21 cellular contexts compared by ENCODE assay signal in the genomic region with DNA sequence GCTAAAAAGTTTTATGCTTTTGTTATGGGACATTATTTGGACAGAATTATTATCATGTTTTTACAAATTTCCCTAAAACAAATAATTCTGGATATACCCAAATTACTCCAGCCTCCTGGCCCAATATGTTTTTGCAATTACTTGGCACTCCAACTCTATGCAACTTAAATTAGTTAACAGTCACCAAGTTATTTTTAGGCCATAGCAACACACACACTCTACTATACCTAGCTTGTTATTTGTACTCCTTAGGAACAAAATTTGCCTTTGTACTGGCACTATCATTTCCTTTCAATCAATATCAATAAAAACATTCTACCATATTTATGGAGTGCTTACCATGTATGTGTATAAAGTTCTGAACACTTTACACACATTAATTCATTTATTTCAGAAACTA. TPM values are rescaled to one million over a fixed set of nuclear protein-coding genes. Genes with fewer than 3 reads are reported as not detected.
DNase-seq lines count a peak whose midpoint lies in the region; ATAC-seq, FAIRE-seq and TF ChIP-seq lines count a peak whose summit lies in the region.
"Had no signal": no experiment of that assay in that cellular context is flagged by ENCODE, and none has a peak within 500 bp of the region (broad histone marks: within the 10 kb centered on the region; RNA-seq: fewer than 3 reads in every experiment).

No MANE protein-coding gene starts in this region.

- no peak for TF ChIP-seq POLR2A in breast epithelium (IDR thresholded peaks at IDR 0.05)
- no peak for TF ChIP-seq POLR2A in GM12878 (IDR thresholded peaks at IDR 0.05; ENCODE audit: low read depth, low read length)
- TF ChIP-seq POLR2A in transverse colon (IDR thresholded peaks at IDR 0.05), result no peak

- in situ Hi-C loops in GM12878 (cut with MboI) (loop anchor here (10.0 kb wide), 1 partner anchor 721 kb away; no protein-coding TSS in a partner anchor), transverse colon (cut with MboI; ENCODE audit: low pct_ligation_motif_present in 1 of 4, low pct_unique_long_range_greater_than_20kb in 1 of 4, low sequenced_read_pairs in 3 of 4) (loop anchor here in 2 of 4 donors (25.0 kb wide), 3 partner anchors 847 to 922 kb away; a partner anchor contains a TSS)

- peak overlapping the region; percentile 6 for H3K27ac Mint-ChIP-seq in MCF 10A (ENCODE audit: low read depth, unreplicated experiment)
- H3K27ac Mint-ChIP-seq in activated CD8-positive, alpha-beta T cell treated with anti-CD3 and anti-CD28 coated beads for 36 hours, result no peak overlapping the region
- H3K27ac Mint-ChIP-seq in activated naive CD4-positive, alpha-beta T cell treated with anti-CD3 and anti-CD28 coated beads, Interleukin-2, amount 50 U/mL, for 72 hours, result no peak overlapping the region
- H3K27ac Mint-ChIP-seq: activated CD4-positive, alpha-beta memory T cell treated with anti-CD3 and anti-CD28 coated beads for 36 hours; activated naive CD8-positive, alpha-beta T cell; CD8-positive, alpha-beta T cell had no signal

- peak overlapping the region; percentile 33; the same call in 1 of the 2 replicates for H3K4me2 ChIP-seq in GM12878 (ENCODE audit: control insufficient read depth, insufficient read depth)

- peaks cover 98% of the 10 kb centered on the region for H3K79me2 ChIP-seq in GM12878 (ENCODE audit: control insufficient read depth, insufficient read depth, low read length)

- no peaks in the 10 kb centered on the region for H3K9me3 ChIP-seq in breast epithelium
- H3K9me3 ChIP-seq in GM12878 (replicated peaks; ENCODE audit: control insufficient read depth, insufficient read depth, low read length), result no peaks in the 10 kb centered on the region
- no peaks in the 10 kb centered on the region for H3K9me3 ChIP-seq in right atrium auricular region
- H3K9me3 ChIP-seq in transverse colon, result no peaks in the 10 kb centered on the region
- H3K9me3 ChIP-seq: vagina had no signal

- CTCF ChIA-PET in MCF 10A (lab: Yijun Ruan, JAX), result interaction anchor here (0.7 to 3.4 kb wide), 9 partner anchors 8 to 433 kb away, joined by 3 to 16 read pairs (median 3); a partner anchor contains a TSS
- CTCF ChIA-PET in GM12878 (lab: Yijun Ruan, JAX), result interaction anchor here (1.1 to 3.0 kb wide), 7 partner anchors 9 to 437 kb away, joined by 3 to 17 read pairs (median 5); no protein-coding TSS in a partner anchor
- CTCF ChIA-PET in activated CD8-positive, alpha-beta T cell treated with anti-CD3 and anti-CD28 coated beads for 36 hours (lab: Charles Lee), result interaction anchor here (1.1 to 2.2 kb wide), 2 partner anchors 8 to 40 kb away, joined by 3 to 6 read pairs; a partner anchor contains a TSS

- H4K20me1 ChIP-seq in GM12878 (ENCODE audit: control insufficient read depth, insufficient read depth), result no peaks in the 10 kb centered on the region

- no peak for FAIRE-seq in GM12878 (lab: Jason Lieb, UNC)
- FAIRE-seq: K562 had no signal

- intact Hi-C loops in MCF 10A (cut with micrococcal nuclease), result no loop called here
- intact Hi-C loops in breast epithelium (cut with DNase I; ENCODE audit: low total_unique reads), result no loop called here
- intact Hi-C loops in GM12878 (cut with micrococcal nuclease; ENCODE audit: unreplicated experiment), result no loop called here
- intact Hi-C loops in transverse colon (cut with DNase I; ENCODE audit: low total_unique reads), result no loop called here
- intact Hi-C loops in activated CD8-positive, alpha-beta T cell treated with anti-CD3 and anti-CD28 coated beads for 36 hours (cut with micrococcal nuclease), result no loop called here

- TF ChIP-seq EP300 in GM12878 (IDR thresholded peaks at IDR 0.05; ENCODE audit: borderline replicate concordance in 1 of 2, control insufficient read depth in 1 of 2, low read depth in 2 of 2, low read length in 2 of 2) (no peak), transverse colon (IDR thresholded peaks at IDR 0.05; ENCODE audit: low read depth) (no peak)

- DNase-seq in MCF 10A (ENCODE audit: unreplicated experiment), result no peak
- no peak for DNase-seq in breast epithelium (ENCODE audit: low spot score in 2 of 2)
- DNase-seq in GM12878 (ENCODE audit: low read depth, low spot score), result no peak
- DNase-seq in right atrium auricular region (ENCODE audit: low spot score), result no peak
- no peak for DNase-seq in transverse colon
- DNase-seq in activated CD8-positive, alpha-beta T cell treated with anti-CD3 and anti-CD28 coated beads for 36 hours, result no peak
- no peak for DNase-seq in GM20000 (ENCODE audit: low spot score)
- no peak for DNase-seq in activated naive CD4-positive, alpha-beta T cell treated with anti-CD3 and anti-CD28 coated beads, Interleukin-2, amount 50 U/mL, for 72 hours (ENCODE audit: low spot score in 2 of 2)
- DNase-seq: ACHN; activated CD4-positive, alpha-beta memory T cell treated with anti-CD3 and anti-CD28 coated beads for 36 hours; activated T-cell treated with anti-CD3 and anti-CD28 coated beads, Interleukin-2, amount 50 U/mL, for 24 hours; CD8-positive, alpha-beta T cell; DND-41; islet precursor cell; mesenchymal stem cell; NCI-H1105 treated with DMSO at 0.1 percent for 48 hours; retina; stimulated activated CD4-positive, alpha-beta T cell treated with anti-CD3 and anti-CD28 coated beads, Interleukin-1b, Interleukin-23, amount 100 ng/mL, for 48 hours had no signal

- SMC1A ChIA-PET in GM12878 (lab: Charles Lee; ENCODE audit: uncharacterized antibody, unreplicated experiment), result interaction anchor here (0.6 to 18.3 kb wide), 25 partner anchors 7 to 190 kb away, joined by 3 to 199 read pairs (median 4); a partner anchor contains a TSS

- H3K4me3 ChIP-seq in breast epithelium (no peak overlapping the region), GM12878 (peak overlapping the region; percentile 59), right atrium auricular region (no peak overlapping the region), transverse colon (no peak overlapping the region)
- H3K4me3 ChIP-seq: K562, vagina had no signal

- H3K36me3 ChIP-seq in breast epithelium, result no peaks in the 10 kb centered on the region
- H3K36me3 ChIP-seq in GM12878 (ENCODE audit: control insufficient read depth in 2 of 2, insufficient read depth in 2 of 2, low read length in 1 of 2), result peaks cover 2 to 6% of the 10 kb centered on the region in 2 experiments
- H3K36me3 ChIP-seq in right atrium auricular region, result no peaks in the 10 kb centered on the region
- H3K36me3 ChIP-seq in transverse colon, result no peaks in the 10 kb centered on the region
- H3K36me3 ChIP-seq: vagina had no signal

- H3K9me3 Mint-ChIP-seq in MCF 10A (ENCODE audit: unreplicated experiment), result no peaks in the 10 kb centered on the region
- no peaks in the 10 kb centered on the region for H3K9me3 Mint-ChIP-seq in activated CD8-positive, alpha-beta T cell treated with anti-CD3 and anti-CD28 coated beads for 36 hours
- peaks cover 0 to 13% of the 10 kb centered on the region in 2 donors for H3K9me3 Mint-ChIP-seq in activated naive CD4-positive, alpha-beta T cell treated with anti-CD3 and anti-CD28 coated beads, Interleukin-2, amount 50 U/mL, for 72 hours
- H3K9me3 Mint-ChIP-seq: activated CD4-positive, alpha-beta memory T cell treated with anti-CD3 and anti-CD28 coated beads for 36 hours; activated T-cell treated with anti-CD3 and anti-CD28 coated beads, Interleukin-2, amount 50 U/mL, for 24 hours; CD8-positive, alpha-beta T cell had no signal

- BruUV-seq in MCF 10A (replicated peaks; lab: Mats Ljungman, UMichigan), result no TSS peak
- BruUV-seq in GM12878 (replicated peaks; lab: Mats Ljungman, UMichigan), result no TSS peak

- no peak overlapping the region for H3K9ac ChIP-seq in GM12878 (ENCODE audit: control insufficient read depth, insufficient read depth, low read length)

- POLR2A ChIA-PET in MCF 10A (lab: Yijun Ruan, JAX), result interaction anchor here (0.9 to 3.2 kb wide), 3 partner anchors 8 to 55 kb away, joined by 3 to 26 read pairs (median 12); a partner anchor contains a TSS
- POLR2A ChIA-PET in GM12878 (lab: Charles Lee), result interaction anchor here (1.1 to 14.6 kb wide), 7 partner anchors 7 to 90 kb away, joined by 3 to 194 read pairs (median 5); a partner anchor contains a TSS
- POLR2A ChIA-PET in activated CD8-positive, alpha-beta T cell treated with anti-CD3 and anti-CD28 coated beads for 36 hours (lab: Charles Lee), result interaction anchor here (1.0 to 1.2 kb wide), 2 partner anchors 9 to 19 kb away, joined by 3 to 4 read pairs; no protein-coding TSS in a partner anchor

- H3K4me1 ChIP-seq in breast epithelium (no peaks in the 10 kb centered on the region), GM12878 (ENCODE audit: control insufficient read depth, insufficient read depth, low read length) (peaks cover 7% of the 10 kb centered on the region), right atrium auricular region (peaks cover 0 to 61% of the 10 kb centered on the region in 2 donors), transverse colon (peaks cover 0 to 46% (median 5%) of the 10 kb centered on the region in 4 donors)

- RAD21 ChIA-PET in GM12878 (lab: Charles Lee; ENCODE audit: unreplicated experiment), result interaction anchor here (0.9 to 4.8 kb wide), 15 partner anchors 9 to 721 kb away, joined by 3 to 78 read pairs (median 6); no protein-coding TSS in a partner anchor

- H3K27me3 Mint-ChIP-seq in MCF 10A (ENCODE audit: insufficient read depth, unreplicated experiment), result no peaks in the 10 kb centered on the region
- no peaks in the 10 kb centered on the region for H3K27me3 Mint-ChIP-seq in activated CD8-positive, alpha-beta T cell treated with anti-CD3 and anti-CD28 coated beads for 36 hours
- H3K27me3 Mint-ChIP-seq: activated CD4-positive, alpha-beta memory T cell treated with anti-CD3 and anti-CD28 coated beads for 36 hours; activated naive CD8-positive, alpha-beta T cell; activated T-cell treated with anti-CD3 and anti-CD28 coated beads, Interleukin-2, amount 50 U/mL, for 24 hours had no signal

- no peak for TF ChIP-seq RAD21 in GM12878 (IDR thresholded peaks at IDR 0.05; ENCODE audit: insufficient read depth, low read depth, low read length)

- no peak for ATAC-seq in GM12878
- ATAC-seq in activated CD8-positive, alpha-beta T cell treated with anti-CD3 and anti-CD28 coated beads for 36 hours, result no peak
- ATAC-seq in activated naive CD4-positive, alpha-beta T cell treated with anti-CD3 and anti-CD28 coated beads, Interleukin-2, amount 50 U/mL, for 72 hours, result no peak
- ATAC-seq: CD8-positive, alpha-beta T cell had no signal

- no peak overlapping the region for H3K4me3 Mint-ChIP-seq in MCF 10A (ENCODE audit: unreplicated experiment)
- no peak overlapping the region for H3K4me3 Mint-ChIP-seq in activated CD8-positive, alpha-beta T cell treated with anti-CD3 and anti-CD28 coated beads for 36 hours
- H3K4me3 Mint-ChIP-seq: activated CD4-positive, alpha-beta memory T cell treated with anti-CD3 and anti-CD28 coated beads for 36 hours; activated T-cell treated with anti-CD3 and anti-CD28 coated beads, Interleukin-2, amount 50 U/mL, for 24 hours; CD8-positive, alpha-beta T cell had no signal

- no peak for TF ChIP-seq CTCF in MCF 10A (IDR thresholded peaks at IDR 0.05; ENCODE audit: unreplicated experiment)
- TF ChIP-seq CTCF in breast epithelium (IDR thresholded peaks at IDR 0.05), result no peak
- no peak for TF ChIP-seq CTCF in GM12878 (IDR thresholded peaks at IDR 0.05 in 2 of 3, conservative IDR thresholded peaks at IDR 0.05 in 1 of 3; ENCODE audit: control insufficient read depth in 2 of 3, extremely low read depth in 1 of 3, insufficient read depth in 1 of 3, low read depth in 3 of 3, low read length in 3 of 3)
- TF ChIP-seq CTCF in right atrium auricular region (IDR thresholded peaks at IDR 0.05), result no peak
- TF ChIP-seq CTCF in transverse colon (IDR thresholded peaks at IDR 0.05), result no peak
- no peak for TF ChIP-seq CTCF in activated CD8-positive, alpha-beta T cell treated with anti-CD3 and anti-CD28 coated beads for 36 hours (IDR thresholded peaks at IDR 0.05)
- no peak for TF ChIP-seq CTCF in GM20000 (IDR thresholded peaks at IDR 0.05; ENCODE audit: extremely low read depth, missing control alignments)

- peaks cover 25% of the 10 kb centered on the region for H3K36me3 Mint-ChIP-seq in MCF 10A (ENCODE audit: insufficient read depth, unreplicated experiment)
- peaks cover 56% of the 10 kb centered on the region for H3K36me3 Mint-ChIP-seq in activated CD8-positive, alpha-beta T cell treated with anti-CD3 and anti-CD28 coated beads for 36 hours (ENCODE audit: low read depth)
- H3K36me3 Mint-ChIP-seq in activated naive CD4-positive, alpha-beta T cell treated with anti-CD3 and anti-CD28 coated beads, Interleukin-2, amount 50 U/mL, for 72 hours, result peaks cover 27 to 53% of the 10 kb centered on the region in 2 donors

- peaks cover 46% of the 10 kb centered on the region for H3K4me1 Mint-ChIP-seq in MCF 10A (ENCODE audit: insufficient read depth, unreplicated experiment)
- peaks cover 62% of the 10 kb centered on the region for H3K4me1 Mint-ChIP-seq in activated CD8-positive, alpha-beta T cell treated with anti-CD3 and anti-CD28 coated beads for 36 hours (ENCODE audit: low read depth)

- H3K27ac ChIP-seq in breast epithelium (no peak overlapping the region), GM12878 (ENCODE audit: control insufficient read depth, insufficient read depth) (peak overlapping the region; percentile 1; the same call in 1 of the 2 replicates), right atrium auricular region (peak overlapping the region; percentile 59 to 82), transverse colon (peak overlapping the region in 3 of 4 donors; percentile 29 to 61 (median 51))
- H3K27ac ChIP-seq: vagina had no signal

- H3K27me3 ChIP-seq in breast epithelium (no peaks in the 10 kb centered on the region), GM12878 (replicated peaks in 1 of 2; ENCODE audit: control insufficient read depth in 2 of 2, insufficient read depth in 2 of 2, low read length in 1 of 2) (no peaks in the 10 kb centered on the region), right atrium auricular region (no peaks in the 10 kb centered on the region), transverse colon (no peaks in the 10 kb centered on the region)
- H3K27me3 ChIP-seq: vagina had no signal

- no peak overlapping the region for H2AFZ ChIP-seq in GM12878 (ENCODE audit: control insufficient read depth, low read depth, low read length)

RNA-seq across cellular contexts. Expression of a gene that starts 7.7 kb away (rescaled TPM):
- total RNA-seq in MCF 10A (2022) (15.9 and 22.0 TPM in 2 replicates), breast epithelium (10 to 100 TPM; 15.5 to 33.2 (median 28.2) TPM), GM12878 (2014; rRNA removed) (37.7 and 38.4 TPM in 2 replicates), GM12878 (2014; rRNA removed; fragmentation: Illumina TruSeq; extraction: Trizol) (33.3 and 34.9 TPM in 2 replicates), GM12878 (2021) (27.6 and 27.7 TPM in 2 replicates), right atrium auricular region (1 to 10 TPM; 3.3 to 6.4 TPM), transverse colon (1 to 10 TPM; 1.6 to 7.2 (median 4.9) TPM)
- total RNA-seq in GM12878 (2013; cell fraction: nucleolus; rRNA removed), result 55.2 and 55.7 TPM in 2 replicates
- 12.1 TPM for polyA plus RNA-seq in GM12878 (2011; ENCODE audit: low read depth)
- polyA plus RNA-seq in GM12878 (2011; rRNA removed) (32.3 and 36.7 TPM in 2 replicates), GM12878 (2014; fragmentation: Illumina TruSeq; extraction: Trizol) (26.9 and 27.4 TPM in 2 replicates), GM12878 (2014; fragmentation: Nextera tagmentation; extraction: Ambion mirVana) (10 to 100 TPM; 20.3 to 32.1 TPM), GM12878 (2014; rRNA removed) (22.9 and 27.3 TPM in 2 replicates), GM12878 (2016; fragmentation: Nextera tagmentation; extraction: Ambion mirVana) (10 to 100 TPM; 27.7 to 28.0 TPM)
- polyA plus RNA-seq in GM12878 (2011; cell fraction: cytosol; rRNA removed), result 54.2 and 57.2 TPM in 2 replicates
- polyA plus RNA-seq in GM12878 (2011; cell fraction: nucleus; rRNA removed), result 39.7 and 50.3 TPM in 2 replicates
- polyA plus RNA-seq in GM12878 (2012), result 17.1 and 20.4 TPM in 2 replicates
- polyA minus RNA-seq in GM12878 (2011; rRNA and poly(A)+ RNA removed), result 84.4 and 93.6 TPM in 2 replicates
- 18.3 and 20.3 TPM in 2 replicates for polyA minus RNA-seq in GM12878 (2011; cell fraction: cytosol; rRNA and poly(A)+ RNA removed)
- polyA minus RNA-seq in GM12878 (2011; cell fraction: nucleus; rRNA and poly(A)+ RNA removed), result 60.7 and 101 TPM in 2 replicates
- total RNA-seq in activated CD8-positive, alpha-beta T cell treated with anti-CD3 and anti-CD28 coated beads for 36 hours, result 10 to 100 TPM; 10.8 to 12.9 TPM
- total RNA-seq in activated naive CD4-positive, alpha-beta T cell treated with anti-CD3 and anti-CD28 coated beads, Interleukin-2, amount 50 U/mL, for 72 hours, result 1 to 10 TPM; 7.8 to 9.3 TPM

Comparison
In these comparisons a context has a peak if more than half of its experiments do, and no peak if none do; other contexts are left out.
1. H3K27ac ChIP-seq: peak in GM12878 (single experiment), right atrium auricular region (2 of 2) and transverse colon (3 of 4); none in breast epithelium (0 of 2).